Comparison of ENCODE assay signal across 12 cellular contexts in the genomic region with DNA sequence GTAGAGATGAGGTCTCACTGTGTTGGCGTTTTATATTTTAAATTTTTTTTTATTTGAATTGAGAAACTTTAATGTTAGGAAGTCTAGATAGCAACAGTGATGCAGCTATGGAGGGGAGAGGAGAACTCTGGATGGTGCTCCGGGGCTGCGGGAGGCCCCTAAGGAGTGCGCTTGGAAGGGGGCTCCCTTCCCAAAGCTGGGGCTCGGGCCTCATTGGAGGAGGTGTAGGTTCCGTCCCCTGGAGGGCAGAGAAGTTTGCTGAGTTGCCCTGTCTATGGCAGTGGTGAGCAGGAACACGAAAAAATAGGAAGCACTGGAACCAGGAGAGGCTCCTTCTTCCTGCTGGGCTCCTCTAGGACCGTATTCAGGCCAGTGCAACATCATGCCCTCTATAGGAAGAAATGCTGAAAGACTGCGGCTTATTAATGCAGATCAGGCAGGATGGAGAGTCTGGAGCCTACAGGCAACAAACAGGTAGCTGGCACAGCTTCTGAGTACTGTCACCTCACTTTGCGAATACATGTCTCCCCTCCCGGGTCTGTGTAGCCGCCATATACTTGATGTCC. TPM values are rescaled to one million over a fixed set of nuclear protein-coding genes. Genes with fewer than 3 reads are reported as not detected.
DNase-seq lines count a peak whose midpoint lies in the region; ATAC-seq, FAIRE-seq and TF ChIP-seq lines count a peak whose summit lies in the region.
"Had no signal": no experiment of that assay in that cellular context is flagged by ENCODE, and none has a peak within 500 bp of the region (broad histone marks: within the 10 kb centered on the region; RNA-seq: fewer than 3 reads in every experiment).

No MANE protein-coding gene starts in this region.

- H3K4me1 Mint-ChIP-seq in astrocyte (ENCODE audit: low read depth, unreplicated experiment) (no peaks in the 10 kb centered on the region), T-cell (peaks cover 8 to 29% (median 11%) of the 10 kb centered on the region in 3 donors)

- H3K79me2 ChIP-seq in astrocyte (ENCODE audit: insufficient read depth, low read length) (peaks cover 93% of the 10 kb centered on the region), HepG2 (ENCODE audit: insufficient read depth, low read length) (no peaks in the 10 kb centered on the region)

- peaks cover 3% of the 10 kb centered on the region for H3K36me3 ChIP-seq in astrocyte (ENCODE audit: insufficient read depth, low read length)
- no peaks in the 10 kb centered on the region for H3K36me3 ChIP-seq in HepG2 (replicated peaks in 1 of 2; ENCODE audit: control insufficient read depth in 1 of 2, insufficient read depth in 2 of 2, low read length in 2 of 2)
- H3K36me3 ChIP-seq: SJSA1 had no signal

- POLR2A ChIA-PET in HepG2 (lab: Yijun Ruan, JAX) (no interaction called here), T-cell (lab: Charles Lee) (no interaction called here)

- no peaks in the 10 kb centered on the region for H3K36me3 Mint-ChIP-seq in astrocyte (ENCODE audit: low read depth, unreplicated experiment)
- no peaks in the 10 kb centered on the region for H3K36me3 Mint-ChIP-seq in T-cell

- peaks cover 51% of the 10 kb centered on the region for H4K20me1 ChIP-seq in astrocyte (ENCODE audit: insufficient read depth, low read length)
- no peaks in the 10 kb centered on the region for H4K20me1 ChIP-seq in HepG2 (ENCODE audit: insufficient read depth, low read length)

- in situ Hi-C loops in HepG2 (cut with HindIII; ENCODE audit: extremely low pct_ligation_motif_present, low pct_unique_long_range_greater_than_20kb): no loop called here

- H3K27me3 ChIP-seq in astrocyte (ENCODE audit: insufficient read depth, low read length) (no peaks in the 10 kb centered on the region), HepG2 (ENCODE audit: control insufficient read depth in 1 of 2, insufficient read depth in 2 of 2, low read length in 2 of 2) (no peaks in the 10 kb centered on the region; a peak in 1 of 5 replicates)
- H3K27me3 ChIP-seq: SJSA1 had no signal

- H3K27me3 Mint-ChIP-seq in astrocyte (ENCODE audit: low read depth, unreplicated experiment) (peaks cover 3% of the 10 kb centered on the region), T-cell (peaks cover 1 to 14% of the 10 kb centered on the region in 2 donors)

- 45% methylated on average over 10 of the region's 12 CpGs for WGBS in HepG2 (ENCODE audit: low lambda C conversion rate)

- intact Hi-C loops in HepG2 (cut with micrococcal nuclease; ENCODE audit: unreplicated experiment): no loop called here

- TF ChIP-seq RAD21 in HepG2 (CRISPR knock-in tag; IDR thresholded peaks at IDR 0.05): no peak

- no peak overlapping the region for H3K4me2 ChIP-seq in astrocyte (ENCODE audit: low read length)
- H3K4me2 ChIP-seq in HepG2 (ENCODE audit: low read depth, low read length): no peak overlapping the region

- DNase-seq in HFF-Myc (ENCODE audit: extremely low read depth, low read depth): no peak
- peak; percentile 20 for DNase-seq in astrocyte (ENCODE audit: low read depth)
- DNase-seq in HepG2 (ENCODE audit: low spot score): peak; percentile 45
- DNase-seq in NCI-H2107 treated with DMSO at 0.1 percent for 48 hours (lab: John Stamatoyannopoulos, UW; ENCODE audit: unreplicated experiment): no peak
- DNase-seq in activated effector memory CD4-positive, alpha-beta T cell treated with Interleukin-2 at 50 U/mL for 16 hours: no peak
- no peak for DNase-seq in GM19240 (ENCODE audit: insufficient read length, low spot score)
- DNase-seq in T-cell: no peak
- DNase-seq: activated naive CD4-positive, alpha-beta T cell treated with Interleukin-2 at 50 U/mL for 16 hours; stimulated activated CD4-positive, alpha-beta T cell treated with anti-CD3 and anti-CD28 coated beads, Interleukin-12 subunit alpha, Interleukin-12 subunit beta, amount 100 ng/mL, for 4 hours had no signal

- no peak overlapping the region for H3K4me3 ChIP-seq in HFF-Myc (replicated peaks; ENCODE audit: low read depth, low read length)
- H3K4me3 ChIP-seq in astrocyte (ENCODE audit: insufficient read depth, low read depth, low read length): no peak overlapping the region
- no peak overlapping the region for H3K4me3 ChIP-seq in HepG2 (replicated peaks in 1 of 3; ENCODE audit: insufficient read depth in 1 of 3, low read depth in 2 of 3, low read length in 3 of 3)
- H3K4me3 ChIP-seq: SJSA1 had no signal

- CTCF ChIA-PET in HepG2 (lab: Yijun Ruan, JAX; ENCODE audit: low intra/inter-chr PET ratio, low total read pairs) (no interaction called here), T-cell (lab: Charles Lee) (interaction anchor here in 1 of 2 donors (1.4 kb wide), 1 partner anchor 13 kb away, joined by 4 read pairs; no protein-coding TSS in a partner anchor)

- H3K4me3 Mint-ChIP-seq in astrocyte (ENCODE audit: unreplicated experiment): no peak overlapping the region
- H3K4me3 Mint-ChIP-seq in T-cell: no peak overlapping the region

- TF ChIP-seq CTCF in C4-2B (conservative IDR thresholded peaks at IDR 0.05): peak; percentile 33
- peak; percentile 46 for TF ChIP-seq CTCF in HFF-Myc (IDR thresholded peaks at IDR 0.05; ENCODE audit: low read depth, low read length, missing control alignments)
- TF ChIP-seq CTCF in astrocyte (IDR thresholded peaks at IDR 0.05; ENCODE audit: insufficient read depth, low read depth, low read length): peak; percentile 58
- peak; percentile 55 for TF ChIP-seq CTCF in HepG2 (CRISPR knock-in tag; IDR thresholded peaks at IDR 0.05)

- H2AFZ ChIP-seq in astrocyte (ENCODE audit: low read depth, low read length): no peak overlapping the region
- no peak overlapping the region for H2AFZ ChIP-seq in HepG2 (ENCODE audit: low read length)

- H3K9ac ChIP-seq in astrocyte (ENCODE audit: low read length): no peak overlapping the region
- no peak overlapping the region for H3K9ac ChIP-seq in HepG2 (ENCODE audit: insufficient read depth, low read depth, low read length)

- H3K9me3 Mint-ChIP-seq in astrocyte (ENCODE audit: unreplicated experiment) (peaks cover 4% of the 10 kb centered on the region), T-cell (no peaks in the 10 kb centered on the region)

- TF ChIP-seq POLR2A in HepG2 (IDR thresholded peaks at IDR 0.05; ENCODE audit: insufficient read depth in 1 of 2, low read depth in 2 of 2, low read length in 2 of 2): no peak

- H3K9me3 ChIP-seq in astrocyte (ENCODE audit: insufficient read depth, low read depth, low read length): no peaks in the 10 kb centered on the region
- no peaks in the 10 kb centered on the region for H3K9me3 ChIP-seq in HepG2 (ENCODE audit: low read length)
- H3K9me3 ChIP-seq: SJSA1 had no signal

- FAIRE-seq in astrocyte (lab: Jason Lieb, UNC) (no peak), HepG2 (lab: Jason Lieb, UNC) (peak; percentile 78)
- FAIRE-seq: GM12892 had no signal

- no TSS peak for BruUV-seq in HepG2 (replicated peaks; lab: Mats Ljungman, UMichigan)

- no peak overlapping the region for H3K27ac ChIP-seq in C4-2B
- H3K27ac ChIP-seq in astrocyte (ENCODE audit: low read depth, low read length): no peak overlapping the region
- no peak overlapping the region for H3K27ac ChIP-seq in HepG2 (ENCODE audit: extremely low read length, insufficient read depth, low read length)
- H3K27ac ChIP-seq: SJSA1 had no signal

- peaks cover under 1% of the 10 kb centered on the region for H3K4me1 ChIP-seq in astrocyte (ENCODE audit: insufficient read depth, low read length)
- H3K4me1 ChIP-seq in HepG2 (ENCODE audit: insufficient read depth, low read length): no peaks in the 10 kb centered on the region
- H3K4me1 ChIP-seq: SJSA1 had no signal

- peak; percentile 100 for ATAC-seq in HepG2
- ATAC-seq in T-cell (replicated peaks in 1 of 4): no peak

- no peak for TF ChIP-seq EP300 in HepG2 (IDR thresholded peaks at IDR 0.05; ENCODE audit: low read depth in 2 of 2, low read length in 2 of 2)
- no peak for TF ChIP-seq EP300 in HepG2 (CRISPR knock-in tag; IDR thresholded peaks at IDR 0.05; ENCODE audit: borderline replicate concordance)

- H3K27ac Mint-ChIP-seq in astrocyte (ENCODE audit: unreplicated experiment) (peak overlapping the region; percentile 12), T-cell (no peak overlapping the region)

TF ChIP-seq in HepG2, 621 proteins besides CTCF, POLR2A, EP300 and RAD21 (continues in another document):
- TF ChIP-seq SP2 (CRISPR knock-in tag; IDR thresholded peaks at IDR 0.05): no peak
- peak; percentile 55 for TF ChIP-seq XRCC5 (optimal IDR thresholded peaks at IDR 0.05; ENCODE audit: low read length)

RNA-seq across cellular contexts. Expression of a gene that starts 16.1 kb away (rescaled TPM):
- total RNA-seq in astrocyte (8.6 and 10.5 TPM in 2 replicates), HepG2 (2016; rRNA removed; fragmentation: Illumina TruSeq; extraction: Trizol) (0.13 and 0.35 TPM in 2 replicates), T-cell (10 to 100 TPM in 1 of 5 donors, 1 to 10 TPM in 3, under 1 TPM in 1; 0.55 to 13.5 (median 3.4) TPM)
- 0.30 and 0.44 TPM in 2 replicates for total RNA-seq in HepG2 (2016; cell fraction: cytosol; rRNA removed; fragmentation: Illumina TruSeq; extraction: Trizol; ENCODE audit: low read depth)
- total RNA-seq in HepG2 (2016; cell fraction: insoluble cytoplasmic fraction; rRNA removed; fragmentation: Illumina TruSeq; extraction: Trizol): 0.17 and 0.19 TPM in 2 replicates
- total RNA-seq in HepG2 (2016; cell fraction: membrane; rRNA removed; fragmentation: Illumina TruSeq; extraction: Trizol): 0.14 and 0.22 TPM in 2 replicates
- 0.19 and 0.41 TPM in 2 replicates for total RNA-seq in HepG2 (2016; cell fraction: nucleus; rRNA removed; fragmentation: Illumina TruSeq; extraction: Trizol)
- polyA plus RNA-seq in HepG2 (2011; rRNA removed): 0.18 and 0.28 TPM in 2 replicates
- polyA plus RNA-seq in HepG2 (2011; cell fraction: cytosol; rRNA removed): 0.17 and 0.20 TPM in 2 replicates
- polyA plus RNA-seq in HepG2 (2011; cell fraction: nucleus; rRNA removed): 1.5 and 2.1 TPM in 2 replicates
- 0.23 and 0.61 TPM in 2 replicates for polyA plus RNA-seq in HepG2 (2012)
- 0.16 TPM in 1 of 2 replicates, not detected in the other for polyA plus RNA-seq in HepG2 (2016; cell fraction: cytosol; fragmentation: Illumina TruSeq; extraction: Trizol; ENCODE audit: low read depth)
- polyA plus RNA-seq in HepG2 (2016; cell fraction: insoluble cytoplasmic fraction; fragmentation: Illumina TruSeq; extraction: Trizol; ENCODE audit: low read depth): 0.15 and 0.39 TPM in 2 replicates
- 0.09 and 0.48 TPM in 2 replicates for polyA plus RNA-seq in HepG2 (2016; cell fraction: membrane; fragmentation: Illumina TruSeq; extraction: Trizol; ENCODE audit: low read depth)
- 0.63 and 0.89 TPM in 2 replicates for polyA plus RNA-seq in HepG2 (2016; cell fraction: nucleus; fragmentation: Illumina TruSeq; extraction: Trizol; ENCODE audit: insufficient read depth, low read depth)
- polyA minus RNA-seq in HepG2 (2011; rRNA and poly(A)+ RNA removed; ENCODE audit: low replicate concordance): 0.30 and 8.5 TPM in 2 replicates
- 0.40 TPM in 1 of 2 replicates, not detected in the other for polyA minus RNA-seq in HepG2 (2011; cell fraction: cytosol; rRNA and poly(A)+ RNA removed)
- polyA minus RNA-seq in HepG2 (2011; cell fraction: nucleus; rRNA and poly(A)+ RNA removed): 0.39 and 1.1 TPM in 2 replicates

Comparison
In these comparisons a context has a peak if more than half of its experiments do, and no peak if none do; other contexts are left out.
1. DNase-seq: peak in astrocyte (single experiment) and HepG2 (single experiment); none in HFF-Myc (single experiment), NCI-H2107 treated with DMSO at 0.1 percent for 48 hours (single experiment), activated effector memory CD4-positive, alpha-beta T cell treated with Interleukin-2 at 50 U/mL for 16 hours (single experiment), GM19240 (single experiment) and T-cell (0 of 34).
2. Peak in every context shown above with its lines, with median percentiles within 50 percentile points of each other: CTCF ChIP-seq.